Comparison of ENCODE assay signal across 27 cellular contexts in genomic region chrX:76520273-76521054, GRCh38.
"Had no signal": no experiment of that assay in that cellular context is flagged by ENCODE, and none has a peak within 500 bp of the region (broad histone marks: within the 10 kb centered on the region; RNA-seq: fewer than 3 reads in every experiment).

No MANE protein-coding gene starts in this region.

- H3K4me3 ChIP-seq: stomach, suprapubic skin, testis, thoracic aorta, thyroid gland, tibial artery, tibial nerve, transverse colon, upper lobe of left lung, upper lobe of right lung, uterus, vagina had no signal

- DNase-seq: stimulated activated CD4-positive, alpha-beta T cell treated with anti-CD3 and anti-CD28 coated beads, Interleukin-2, amount 100 ng/mL, for 48 hours; stimulated activated CD4-positive, alpha-beta T cell treated with anti-CD3 and anti-CD28 coated beads, Interleukin-4, amount 100 ng/mL, for 1 hour; stimulated activated CD4-positive, alpha-beta T cell treated with anti-CD3 and anti-CD28 coated beads, Interleukin-4, amount 100 ng/mL, for 24 hours; stimulated activated CD4-positive, alpha-beta T cell treated with anti-CD3 and anti-CD28 coated beads, Interleukin-4, amount 100 ng/mL, for 4 hours; stimulated activated CD8-positive, alpha-beta memory T cell treated with anti-CD3 and anti-CD28 coated beads, Interleukin-4, amount 100 ng/mL, for 48 hours; stimulated activated naive B cell treated with anti-CD40 and anti-IgM and Interleukin-4, amounts not matched to agents 10 μg/mL and 1 μg/mL and 100 μg/mL, for 72 hours; stimulated activated naive CD4-positive, alpha-beta T cell; stimulated activated naive CD4-positive, alpha-beta T cell treated with Interleukin-2 at 50 U/mL for 16 hours; stimulated activated naive CD8-positive, alpha-beta T cell treated with anti-CD3 and anti-CD28 coated beads, Interleukin-15, amount 100 ng/mL, for 72 hours; stimulated activated naive CD8-positive, alpha-beta T cell treated with anti-CD3 and anti-CD28 coated beads, Interleukin-15, Interleukin-2, amounts not matched to agents 100 U/mL and 50 U/mL, for 24 hours; stomach; substantia nigra; testis; thyroid gland; tibial artery; transverse colon; trophoblast cell; upper lobe of right lung; uterus had no signal

- H3K27ac ChIP-seq: stomach, suprapubic skin, testis, thoracic aorta, thyroid gland, tibial artery, tibial nerve, transverse colon, upper lobe of left lung, upper lobe of right lung, uterus, vagina had no signal

- H3K4me1 ChIP-seq: stomach, suprapubic skin, testis, thyroid gland, tibial artery, tibial nerve, transverse colon, upper lobe of left lung, upper lobe of right lung, uterus, vagina had no signal

- ATAC-seq: stimulated activated effector memory CD8-positive, alpha-beta T cell treated with anti-CD3 and anti-CD28 coated beads, Interleukin-12 subunit alpha, Interleukin-12 subunit beta, amount 100 ng/mL, for 72 hours; stimulated activated memory B cell treated with anti-CD40 and anti-IgM and Interleukin-4, amounts not matched to agents 10 μg/mL and 1 μg/mL and 100 μg/mL, for 72 hours; stimulated activated naive B cell treated with anti-CD40 and anti-IgM and Interleukin-4, amounts not matched to agents 10 μg/mL and 1 μg/mL and 100 μg/mL, for 72 hours; stimulated activated naive CD8-positive, alpha-beta T cell treated with anti-CD3 and anti-CD28 coated beads, Interleukin-15, amount 100 ng/mL, for 72 hours; stimulated activated naive CD8-positive, alpha-beta T cell treated with anti-CD3 and anti-CD28 coated beads, Interleukin-15, Interleukin-2, amounts not matched to agents 100 U/mL and 50 U/mL, for 24 hours; upper lobe of right lung had no signal

- H3K27me3 ChIP-seq: stomach, suprapubic skin, testis, thyroid gland, tibial artery, tibial nerve, transverse colon, upper lobe of left lung, upper lobe of right lung, uterus, vagina had no signal

- FAIRE-seq: urothelium cell line had no signal

- H3K9me3 ChIP-seq: suprapubic skin, testis, thoracic aorta, thyroid gland, transverse colon, upper lobe of right lung, uterus, vagina had no signal

- H3K36me3 ChIP-seq: stomach, suprapubic skin, thoracic aorta, thyroid gland, tibial artery, tibial nerve, transverse colon, upper lobe of left lung, upper lobe of right lung, uterus, vagina had no signal
